ENCODE assay signal across 14 cellular contexts in the genomic region with DNA sequence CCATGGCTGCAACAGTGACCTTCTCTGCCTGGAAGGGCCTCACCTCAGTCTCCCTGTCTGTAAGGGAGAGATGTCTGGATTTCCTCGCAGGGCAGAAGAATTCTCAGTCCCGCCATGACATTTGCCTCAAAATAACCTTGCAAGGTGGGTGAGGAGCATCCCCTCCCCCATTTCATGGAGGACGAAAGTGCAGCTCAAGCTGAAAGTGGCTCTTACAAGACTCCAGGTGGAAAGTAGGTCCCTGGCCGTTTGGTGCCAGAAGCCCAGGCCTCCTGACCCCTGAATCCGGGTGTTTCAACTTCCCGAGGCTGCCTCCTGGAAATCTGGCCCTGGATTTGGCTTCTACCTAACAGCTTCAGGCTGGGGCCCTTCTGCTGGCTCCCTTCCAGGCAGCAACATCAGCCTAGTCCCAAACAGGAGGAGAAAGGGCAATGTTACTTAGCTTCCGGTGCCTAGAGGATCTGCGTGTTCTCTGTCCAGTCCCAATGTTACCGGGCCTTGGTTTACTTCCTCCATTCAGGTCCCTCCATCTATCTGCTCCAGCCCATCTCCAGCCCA. TPM values are rescaled to one million over a fixed set of nuclear protein-coding genes. Genes with fewer than 3 reads are reported as not detected.
DNase-seq lines count a peak whose midpoint lies in the region; ATAC-seq and TF ChIP-seq lines count a peak whose summit lies in the region.
"Had no signal": no experiment of that assay in that cellular context is flagged by ENCODE, and none has a peak within 500 bp of the region (broad histone marks: within the 10 kb centered on the region; RNA-seq: fewer than 3 reads in every experiment).

No MANE protein-coding gene starts in this region.

- H3K36me3 Mint-ChIP-seq in activated T-helper 17 cell treated with anti-CD3 and anti-CD28 coated beads, Interleukin-2, amount 50 U/mL, for 72 hours (ENCODE audit: low read depth), result no peaks in the 10 kb centered on the region
- H3K36me3 Mint-ChIP-seq: T-cell had no signal

- peak overlapping the region; percentile 95 to 96 for H3K27ac ChIP-seq in ascending aorta
- peak overlapping the region; percentile 95 to 98 for H3K27ac ChIP-seq in tibial artery
- no peak overlapping the region for H3K27ac ChIP-seq in brain microvascular endothelial cell

- DNase-seq in NCI-H1105 treated with DMSO at 0.1 percent for 48 hours (lab: John Stamatoyannopoulos, UW) (peak; percentile 8), NCI-H1105 (lab: John Stamatoyannopoulos, UW) (no peak), ascending aorta (ENCODE audit: low spot score in 2 of 2) (no peak), left kidney (ENCODE audit: low read depth, low spot score) (peak; percentile 81), tibial artery (peak in 1 of 2 donors; percentile 90), brain microvascular endothelial cell (no peak)
- no peak for DNase-seq in activated T-cell treated with anti-CD3 and anti-CD28 coated beads, Interleukin-2, amount 50 U/mL, for 48 hours
- DNase-seq: activated effector memory CD4-positive, alpha-beta T cell treated with Interleukin-2 at 50 U/mL for 16 hours; foreskin melanocyte; occipital lobe; stimulated activated naive CD8-positive, alpha-beta T cell treated with anti-CD3 and anti-CD28 coated beads, Interleukin-15, Interleukin-2, amounts not matched to agents 100 U/mL and 50 U/mL, for 24 hours; T-cell had no signal

- H3K27me3 Mint-ChIP-seq in activated T-helper 17 cell treated with anti-CD3 and anti-CD28 coated beads, Interleukin-2, amount 50 U/mL, for 72 hours, result peaks cover 10% of the 10 kb centered on the region

- peaks cover 0 to 8% of the 10 kb centered on the region in 2 donors for H3K36me3 ChIP-seq in ascending aorta
- peaks cover 0 to 9% (median 0%) of the 10 kb centered on the region in 3 donors for H3K36me3 ChIP-seq in tibial artery
- H3K36me3 ChIP-seq in brain microvascular endothelial cell (replicated peaks), result peaks cover 3% of the 10 kb centered on the region

- ATAC-seq in activated T-helper 17 cell treated with anti-CD3 and anti-CD28 coated beads, Interleukin-2, amount 50 U/mL, for 72 hours (replicated peaks), result no peak
- ATAC-seq: stimulated activated naive CD8-positive, alpha-beta T cell treated with anti-CD3 and anti-CD28 coated beads, Interleukin-15, Interleukin-2, amounts not matched to agents 100 U/mL and 50 U/mL, for 24 hours; T-cell had no signal

- intact Hi-C loops in ascending aorta (cut with DNase I), result loop anchor here (2.0 kb wide), 1 partner anchor 17 kb away; no protein-coding TSS in a partner anchor
- intact Hi-C loops in tibial artery (cut with DNase I; ENCODE audit: low total_unique reads), result no loop called here

- in situ Hi-C loops in brain microvascular endothelial cell (cut with HindIII; ENCODE audit: low pct_ligation_motif_present, low sequenced_read_pairs), result no loop called here

- H3K27ac Mint-ChIP-seq in activated T-helper 17 cell treated with anti-CD3 and anti-CD28 coated beads, Interleukin-2, amount 50 U/mL, for 72 hours, result no peak overlapping the region
- H3K27ac Mint-ChIP-seq: T-cell had no signal

- H3K27me3 ChIP-seq in ascending aorta (no peaks in the 10 kb centered on the region), tibial artery (no peaks in the 10 kb centered on the region), brain microvascular endothelial cell (replicated peaks) (no peaks in the 10 kb centered on the region)

- H3K4me3 ChIP-seq in ascending aorta (peak overlapping the region; percentile 65 to 83), tibial artery (peak overlapping the region; percentile 86 to 92), brain microvascular endothelial cell (ENCODE audit: low read depth, low read length) (no peak overlapping the region)
- H3K4me3 ChIP-seq: A549 had no signal

- H3K4me1 ChIP-seq in ascending aorta (peaks cover 17 to 31% of the 10 kb centered on the region in 2 donors), tibial artery (peaks cover 0 to 62% (median 49%) of the 10 kb centered on the region in 4 donors)

- TF ChIP-seq CTCF in ascending aorta (IDR thresholded peaks at IDR 0.05), result no peak
- no peak for TF ChIP-seq CTCF in tibial artery (IDR thresholded peaks at IDR 0.05)
- TF ChIP-seq CTCF in brain microvascular endothelial cell (IDR thresholded peaks at IDR 0.05; ENCODE audit: low read depth, low read length, missing control alignments), result no peak

- H3K4me1 Mint-ChIP-seq in activated T-helper 17 cell treated with anti-CD3 and anti-CD28 coated beads, Interleukin-2, amount 50 U/mL, for 72 hours, result no peaks in the 10 kb centered on the region
- H3K4me1 Mint-ChIP-seq: T-cell had no signal

- H3K4me3 Mint-ChIP-seq in activated T-helper 17 cell treated with anti-CD3 and anti-CD28 coated beads, Interleukin-2, amount 50 U/mL, for 72 hours, result no peak overlapping the region
- H3K4me3 Mint-ChIP-seq: T-cell had no signal

- H3K9me3 ChIP-seq in ascending aorta (no peaks in the 10 kb centered on the region), tibial artery (no peaks in the 10 kb centered on the region)
- H3K9me3 ChIP-seq: A549 had no signal

- H3K9me3 Mint-ChIP-seq in activated T-helper 17 cell treated with anti-CD3 and anti-CD28 coated beads, Interleukin-2, amount 50 U/mL, for 72 hours, result no peaks in the 10 kb centered on the region
- H3K9me3 Mint-ChIP-seq: T-cell had no signal

RNA-seq across cellular contexts. Expression of a gene that starts 0.8 kb away (rescaled TPM):
- 258 TPM for total RNA-seq in ascending aorta
- total RNA-seq in activated T-helper 17 cell treated with anti-CD3 and anti-CD28 coated beads, Interleukin-2, amount 50 U/mL, for 72 hours, result under 1 TPM in 1 of 2 donors, not detected in 1; 0.02 TPM

Comparison
In these comparisons a context has a peak if more than half of its experiments do, and no peak if none do; other contexts are left out.
1. DNase-seq: peak in NCI-H1105 treated with DMSO at 0.1 percent for 48 hours (single experiment) and left kidney (single experiment); none in NCI-H1105 (single experiment), ascending aorta (0 of 2), brain microvascular endothelial cell (single experiment) and activated T-cell treated with anti-CD3 and anti-CD28 coated beads, Interleukin-2, amount 50 U/mL, for 48 hours (0 of 2).
2. RNA of a gene that starts 0.8 kb away (total RNA-seq): 258 TPM in ascending aorta (single experiment); 0.02 TPM in activated T-helper 17 cell treated with anti-CD3 and anti-CD28 coated beads, Interleukin-2, amount 50 U/mL, for 72 hours; every median in the first group is over 100 times any median in the second.